Comparison of ENCODE assay signal across 10 cellular contexts in genomic region chr7:17937506-17938115, GRCh38. TPM values are rescaled to one million over a fixed set of nuclear protein-coding genes. Genes with fewer than 3 reads are reported as not detected.
DNase-seq lines count a peak whose midpoint lies in the region; ATAC-seq and TF ChIP-seq lines count a peak whose summit lies in the region.
"Had no signal": no experiment of that assay in that cellular context is flagged by ENCODE, and none has a peak within 500 bp of the region (broad histone marks: within the 10 kb centered on the region; RNA-seq: fewer than 3 reads in every experiment).

No MANE protein-coding gene starts in this region.

- H2AFZ ChIP-seq in fibroblast of lung (ENCODE audit: low read length) = no peak overlapping the region

- ATAC-seq in thoracic aorta (ENCODE audit: insufficient number of reproducible peaks, low FRiP score, low read depth) (no peak), HG02588 (IDR thresholded peaks at IDR 0.05; ENCODE audit: unreplicated experiment) (no peak)

- peaks cover 67% of the 10 kb centered on the region for H3K79me2 ChIP-seq in fibroblast of lung (ENCODE audit: control insufficient read depth, insufficient read depth, low read length)

- no peak overlapping the region for H3K9ac ChIP-seq in fibroblast of lung (ENCODE audit: insufficient read depth, low read length)

- H3K27ac ChIP-seq in left ventricle myocardium inferior (replicated peaks) (peak overlapping the region; percentile 96), fibroblast of lung (ENCODE audit: insufficient read depth, low read length) (no peak overlapping the region), thoracic aorta (no peak overlapping the region)

- TF ChIP-seq CTCF in left ventricle myocardium inferior (IDR thresholded peaks at IDR 0.05; ENCODE audit: borderline replicate concordance) = no peak
- TF ChIP-seq CTCF in fibroblast of lung (conservative IDR thresholded peaks at IDR 0.05 in 1 of 2, IDR thresholded peaks at IDR 0.05 in 1 of 2; ENCODE audit: low read depth in 1 of 2, low read length in 2 of 2) = no peak
- TF ChIP-seq CTCF in thoracic aorta (IDR thresholded peaks at IDR 0.05) = no peak

- H3K4me1 ChIP-seq in left ventricle myocardium inferior (peaks cover 87% of the 10 kb centered on the region), fibroblast of lung (ENCODE audit: control insufficient read depth, extremely low read depth, insufficient read depth, low read length) (no peaks in the 10 kb centered on the region), thoracic aorta (ENCODE audit: control insufficient read depth in 1 of 2, low read depth in 2 of 2) (peaks cover 31 to 53% of the 10 kb centered on the region in 2 donors)

- peaks cover 2% of the 10 kb centered on the region for H4K20me1 ChIP-seq in fibroblast of lung (ENCODE audit: control insufficient read depth, extremely low read depth, insufficient read depth, low read length)

- DNase-seq in left ventricle myocardium inferior = no peak
- DNase-seq in cardiac septum (ENCODE audit: low spot score) = no peak
- DNase-seq in RKO (ENCODE audit: low spot score) = peak; percentile 66
- DNase-seq in fibroblast of lung (ENCODE audit: low read depth in 2 of 2) = peak in 1 of 2 donors; percentile 27
- no peak for DNase-seq in thoracic aorta (ENCODE audit: low spot score)
- DNase-seq in NCI-H1417 treated with DMSO at 0.1 percent for 48 hours (lab: John Stamatoyannopoulos, UW) = no peak
- DNase-seq in H7 = no peak
- DNase-seq: DMS 273 treated with DMSO at 0.1 percent for 48 hours, MV-4-11 had no signal

- no peaks in the 10 kb centered on the region for H3K9me3 ChIP-seq in left ventricle myocardium inferior (replicated peaks)
- H3K9me3 ChIP-seq in fibroblast of lung (ENCODE audit: control insufficient read depth, insufficient read depth, low read depth, low read length) = no peaks in the 10 kb centered on the region
- no peaks in the 10 kb centered on the region for H3K9me3 ChIP-seq in thoracic aorta

- H3K4me2 ChIP-seq in fibroblast of lung (ENCODE audit: extremely low read depth, insufficient read depth, low read length) = peak overlapping the region; percentile 48

- H3K4me3 ChIP-seq in left ventricle myocardium inferior (peak overlapping the region; percentile 96), fibroblast of lung (replicated peaks in 1 of 4; ENCODE audit: control extremely low read depth in 1 of 4, insufficient read depth in 1 of 4, low read depth in 3 of 4, low read length in 4 of 4) (peak overlapping the region in 3 of 4 experiments; percentile 84 to 88 (median 85)), thoracic aorta (peak overlapping the region; percentile 8), H7 (ENCODE audit: insufficient read depth, low read depth, low read length) (no peak overlapping the region)

- intact Hi-C loops in left ventricle myocardium inferior (cut with micrococcal nuclease) = no loop called here
- intact Hi-C loops in cardiac septum (cut with DNase I) = no loop called here

- H3K36me3 ChIP-seq in left ventricle myocardium inferior (no peaks in the 10 kb centered on the region), fibroblast of lung (ENCODE audit: control insufficient read depth, insufficient read depth, low read length) (no peaks in the 10 kb centered on the region), thoracic aorta (no peaks in the 10 kb centered on the region), H7 (replicated peaks; ENCODE audit: control insufficient read depth, insufficient read depth, low read length) (no peaks in the 10 kb centered on the region)

- H3K27me3 ChIP-seq in left ventricle myocardium inferior (ENCODE audit: low read depth) (no peaks in the 10 kb centered on the region), fibroblast of lung (ENCODE audit: control insufficient read depth, insufficient read depth, low read length) (no peaks in the 10 kb centered on the region), thoracic aorta (replicated peaks; ENCODE audit: insufficient read depth) (no peaks in the 10 kb centered on the region), H7 (ENCODE audit: control insufficient read depth, insufficient read depth, low read length) (no peaks in the 10 kb centered on the region)

RNA-seq across cellular contexts. Expression of gene SNX13, which starts 2.7 kb away (rescaled TPM):
- 42.2 TPM for total RNA-seq in left ventricle myocardium inferior
- total RNA-seq in cardiac septum = 48.8 TPM
- total RNA-seq in fibroblast of lung = 37.5 and 42.9 TPM in 2 replicates
- polyA plus RNA-seq in fibroblast of lung = 26.1 and 36.0 TPM in 2 replicates
- polyA plus RNA-seq in fibroblast of lung (2012) = 15.5 and 19.8 TPM in 2 replicates
- polyA minus RNA-seq in fibroblast of lung (ENCODE audit: low replicate concordance) = 2.1 and 6.6 TPM in 2 replicates
- 10 to 100 TPM; 54.2 to 73.2 TPM for total RNA-seq in thoracic aorta
- 17.8 and 25.2 TPM in 2 replicates for total RNA-seq in H7 (2014; rRNA removed; shearing (Covaris generic))
